ENCODE assay signal across 8 cellular contexts in genomic region chr16:57535680-57536305, GRCh38. TPM values are rescaled to one million over a fixed set of nuclear protein-coding genes. Genes with fewer than 3 reads are reported as not detected.
A peak's percentile ranks its signal among the peaks of the same experiment; 100 is the strongest.
DNase-seq lines count a peak whose midpoint lies in the region; ATAC-seq, FAIRE-seq and TF ChIP-seq lines count a peak whose summit lies in the region.

No MANE protein-coding gene starts in this region.

- peaks cover 20% of the 10 kb centered on the region for H3K36me3 Mint-ChIP-seq in Calu3 (ENCODE audit: insufficient read depth, unreplicated experiment)
- H3K36me3 Mint-ChIP-seq in natural killer cell treated with Interleukin-12 subunit alpha and Interleukin-12 subunit beta and Interleukin-15 and Interleukin-18, amount 100 ng/mL, for 72 hours = no peaks in the 10 kb centered on the region
- peaks cover 0 to 6% of the 10 kb centered on the region in 2 donors for H3K36me3 Mint-ChIP-seq in stimulated activated naive B cell treated with anti-CD40 and anti-IgM and Interleukin-4, amounts not matched to agents 10 μg/mL and 1 μg/mL and 100 μg/mL, for 72 hours

- intact Hi-C loops in Calu3 (cut with micrococcal nuclease; ENCODE audit: unreplicated experiment) = no loop called here

- H3K9me3 Mint-ChIP-seq in Calu3 (ENCODE audit: low read depth, unreplicated experiment) = no peaks in the 10 kb centered on the region
- H3K9me3 Mint-ChIP-seq in natural killer cell treated with Interleukin-12 subunit alpha and Interleukin-12 subunit beta and Interleukin-15 and Interleukin-18, amount 100 ng/mL, for 72 hours = no peaks in the 10 kb centered on the region
- no peaks in the 10 kb centered on the region for H3K9me3 Mint-ChIP-seq in stimulated activated naive B cell treated with anti-CD40 and anti-IgM and Interleukin-4, amounts not matched to agents 10 μg/mL and 1 μg/mL and 100 μg/mL, for 72 hours

- H3K27me3 Mint-ChIP-seq in Calu3 (ENCODE audit: unreplicated experiment) = peaks cover 52% of the 10 kb centered on the region
- H3K27me3 Mint-ChIP-seq in natural killer cell treated with Interleukin-12 subunit alpha and Interleukin-12 subunit beta and Interleukin-15 and Interleukin-18, amount 100 ng/mL, for 72 hours = no peaks in the 10 kb centered on the region
- no peaks in the 10 kb centered on the region for H3K27me3 Mint-ChIP-seq in stimulated activated naive B cell treated with anti-CD40 and anti-IgM and Interleukin-4, amounts not matched to agents 10 μg/mL and 1 μg/mL and 100 μg/mL, for 72 hours

- peak; percentile 27 for TF ChIP-seq CTCF in Calu3 (IDR thresholded peaks at IDR 0.05; ENCODE audit: unreplicated experiment)

- CTCF ChIA-PET in Calu3 (lab: Charles Lee) = no interaction called here

- peak overlapping the region; percentile 66 for H3K4me3 Mint-ChIP-seq in Calu3 (ENCODE audit: low read depth, unreplicated experiment)
- H3K4me3 Mint-ChIP-seq in natural killer cell treated with Interleukin-12 subunit alpha and Interleukin-12 subunit beta and Interleukin-15 and Interleukin-18, amount 100 ng/mL, for 72 hours = peak overlapping the region; percentile 98
- peak overlapping the region; percentile 88 to 89 for H3K4me3 Mint-ChIP-seq in stimulated activated naive B cell treated with anti-CD40 and anti-IgM and Interleukin-4, amounts not matched to agents 10 μg/mL and 1 μg/mL and 100 μg/mL, for 72 hours

- peak; percentile 97 for DNase-seq in Calu3
- DNase-seq in HUDEP-2 (lab: John Stamatoyannopoulos, UW; ENCODE audit: unreplicated experiment in 76 of 76) = peak in 69 of 76 experiments; percentile 5 to 86 (median 65)
- DNase-seq in RCC 7860 (ENCODE audit: low spot score) = peak; percentile 73
- peak; percentile 87 to 94 for DNase-seq in activated T-helper 1 cell treated with anti-CD3 and anti-CD28 coated beads, Interleukin-2, amount 50 U/mL, for 16 hours (ENCODE audit: low read depth in 1 of 2, low spot score in 1 of 2)
- DNase-seq in fibroblast of peridontal ligament (ENCODE audit: extremely low read depth) = peak; percentile 87
- DNase-seq in natural killer cell treated with Interleukin-12 subunit alpha and Interleukin-12 subunit beta and Interleukin-15 and Interleukin-18, amount 100 ng/mL, for 72 hours (ENCODE audit: low spot score) = peak; percentile 97
- peak; percentile 93 for DNase-seq in stimulated activated naive B cell treated with anti-CD40 and anti-IgM and Interleukin-4, amounts not matched to agents 10 μg/mL and 1 μg/mL and 100 μg/mL, for 72 hours

- ATAC-seq in GM21390 (IDR thresholded peaks at IDR 0.05; ENCODE audit: unreplicated experiment) = peak; percentile 60
- peak; percentile 87 to 92 for ATAC-seq in natural killer cell treated with Interleukin-12 subunit alpha and Interleukin-12 subunit beta and Interleukin-15 and Interleukin-18, amount 100 ng/mL, for 72 hours
- peak; percentile 63 to 74 for ATAC-seq in stimulated activated naive B cell treated with anti-CD40 and anti-IgM and Interleukin-4, amounts not matched to agents 10 μg/mL and 1 μg/mL and 100 μg/mL, for 72 hours (replicated peaks)

- BruUV-seq in Calu3 (replicated peaks; lab: Mats Ljungman, UMichigan) = no TSS peak

- peaks cover 30% of the 10 kb centered on the region for H3K4me1 Mint-ChIP-seq in Calu3 (ENCODE audit: low read depth, unreplicated experiment)
- H3K4me1 Mint-ChIP-seq in natural killer cell treated with Interleukin-12 subunit alpha and Interleukin-12 subunit beta and Interleukin-15 and Interleukin-18, amount 100 ng/mL, for 72 hours (ENCODE audit: low read depth in 2 of 2) = peaks cover 72 to 73% of the 10 kb centered on the region in 2 donors
- H3K4me1 Mint-ChIP-seq in stimulated activated naive B cell treated with anti-CD40 and anti-IgM and Interleukin-4, amounts not matched to agents 10 μg/mL and 1 μg/mL and 100 μg/mL, for 72 hours = peaks cover 69 to 80% of the 10 kb centered on the region in 2 donors

- H3K27ac Mint-ChIP-seq in Calu3 (ENCODE audit: unreplicated experiment) = peak overlapping the region; percentile 35
- peak overlapping the region; percentile 100 for H3K27ac Mint-ChIP-seq in natural killer cell treated with Interleukin-12 subunit alpha and Interleukin-12 subunit beta and Interleukin-15 and Interleukin-18, amount 100 ng/mL, for 72 hours
- peak overlapping the region; percentile 94 for H3K27ac Mint-ChIP-seq in stimulated activated naive B cell treated with anti-CD40 and anti-IgM and Interleukin-4, amounts not matched to agents 10 μg/mL and 1 μg/mL and 100 μg/mL, for 72 hours

- FAIRE-seq in RCC 7860 (lab: Jason Lieb, UNC) = no peak

RNA-seq across cellular contexts. Expression of gene CCDC102A, which starts 0.6 kb away (rescaled TPM):
- 6.8 and 7.9 TPM in 2 replicates for total RNA-seq in Calu3 (2022)
- total RNA-seq in natural killer cell treated with Interleukin-12 subunit alpha and Interleukin-12 subunit beta and Interleukin-15 and Interleukin-18, amount 100 ng/mL, for 72 hours = 10 to 100 TPM; 13.9 to 21.5 TPM

RNA-seq across cellular contexts. Expression of gene ADGRG5, which starts 6.7 kb away (rescaled TPM):
- 0.85 and 1.5 TPM in 2 replicates for total RNA-seq in Calu3 (2022)
- 10 to 100 TPM; 86.8 to 95.0 TPM for total RNA-seq in natural killer cell treated with Interleukin-12 subunit alpha and Interleukin-12 subunit beta and Interleukin-15 and Interleukin-18, amount 100 ng/mL, for 72 hours

RNA-seq across cellular contexts. Expression of gene DOK4, which starts 49.5 kb away (rescaled TPM):
- total RNA-seq in Calu3 (2022) = 23.0 and 34.7 TPM in 2 replicates
- 1 to 10 TPM; 4.2 to 6.5 TPM for total RNA-seq in natural killer cell treated with Interleukin-12 subunit alpha and Interleukin-12 subunit beta and Interleukin-15 and Interleukin-18, amount 100 ng/mL, for 72 hours

Comparison
In these comparisons a context has a peak if more than half of its experiments do, and no peak if none do; other contexts are left out.
1. Peak in every context shown above with its lines: DNase-seq and ATAC-seq.
2. H3K27ac Mint-ChIP-seq: peak in every context shown above with its lines; median percentile 100 in natural killer cell treated with Interleukin-12 subunit alpha and Interleukin-12 subunit beta and Interleukin-15 and Interleukin-18, amount 100 ng/mL, for 72 hours; 94 in stimulated activated naive B cell treated with anti-CD40 and anti-IgM and Interleukin-4, amounts not matched to agents 10 μg/mL and 1 μg/mL and 100 μg/mL, for 72 hours; 35 in Calu3.
3. RNA of gene ADGRG5, which starts 6.7 kb away (total RNA-seq): 86.8 to 95.0 TPM in natural killer cell treated with Interleukin-12 subunit alpha and Interleukin-12 subunit beta and Interleukin-15 and Interleukin-18, amount 100 ng/mL, for 72 hours; 0.85 to 1.5 TPM in Calu3; every median in the first group is over 10 times any median in the second.